In genomic region chr15:75720787-75721461, GRCh38 we compare ENCODE assay signal across 8 cellular contexts. TPM values are rescaled to one million over a fixed set of nuclear protein-coding genes. Genes with fewer than 3 reads are reported as not detected.
DNase-seq lines count a peak whose midpoint lies in the region; ATAC-seq and TF ChIP-seq lines count a peak whose summit lies in the region.

No MANE protein-coding gene starts in this region.

- H3K4me3 ChIP-seq in IMR-90 (ENCODE audit: insufficient read depth, low read depth, low read length) (no peak overlapping the region), Panc1 (ENCODE audit: low read depth in 2 of 2, low read length in 2 of 2) (no peak overlapping the region), neuronal stem cell (ENCODE audit: low read length in 2 of 2) (no peak overlapping the region)

- TF ChIP-seq CTCF in IMR-90 (conservative IDR thresholded peaks at IDR 0.05; ENCODE audit: low read depth, low read length) (no peak), Panc1 (IDR thresholded peaks at IDR 0.05) (peak; percentile 62; the same call in 1 of the 2 replicates)

- peaks cover 17% of the 10 kb centered on the region for H3K4me1 Mint-ChIP-seq in dendritic cell treated with granulocyte-macrophage colony-stimulating factor and Interleukin-4, amounts not matched to agents 40 ng/mL and 50 ng/mL, for 4 days (ENCODE audit: low read depth)

- no peak overlapping the region for H3K27ac ChIP-seq in IMR-90 (ENCODE audit: insufficient read depth, low read length)
- H3K27ac ChIP-seq in Panc1 (ENCODE audit: low read length): no peak overlapping the region
- H3K27ac ChIP-seq in neuronal stem cell (replicated peaks; ENCODE audit: low read length): no peak overlapping the region

- peak overlapping the region; percentile 70 for H3K27ac Mint-ChIP-seq in dendritic cell treated with granulocyte-macrophage colony-stimulating factor and Interleukin-4, amounts not matched to agents 40 ng/mL and 50 ng/mL, for 4 days

- no peaks in the 10 kb centered on the region for H3K9me3 Mint-ChIP-seq in dendritic cell treated with granulocyte-macrophage colony-stimulating factor and Interleukin-4, amounts not matched to agents 40 ng/mL and 50 ng/mL, for 4 days

- CTCF ChIA-PET in IMR-90 (lab: Yijun Ruan, JAX): no interaction called here
- CTCF ChIA-PET in Panc1 (lab: Charles Lee): interaction anchor here (0.6 kb wide), 1 partner anchor 208 kb away, joined by 4 read pairs; no protein-coding TSS in a partner anchor

- H2BK20ac ChIP-seq in IMR-90 (ENCODE audit: low read depth, low read length): no peak overlapping the region

- H4K8ac ChIP-seq in IMR-90 (ENCODE audit: low read depth in 2 of 2, low read length in 2 of 2): no peak overlapping the region
- H4K8ac ChIP-seq in neuronal stem cell (ENCODE audit: low read depth, low read length): no peak overlapping the region

- ATAC-seq in IMR-90 (ENCODE audit: low read depth): no peak
- peak; percentile 42; the same call in 1 of the 2 replicates for ATAC-seq in Panc1
- no peak for ATAC-seq in HG03045 (IDR thresholded peaks at IDR 0.05; ENCODE audit: unreplicated experiment)

- no peak overlapping the region for H4K5ac ChIP-seq in IMR-90 (ENCODE audit: low read depth, low read length)

- H3K27me3 ChIP-seq in IMR-90 (ENCODE audit: control insufficient read depth, insufficient read depth, low read length): no peaks in the 10 kb centered on the region
- H3K27me3 ChIP-seq in Panc1 (ENCODE audit: control insufficient read depth, insufficient read depth, low read length): no peaks in the 10 kb centered on the region
- peaks cover 0 to 2% (median 0%) of the 10 kb centered on the region in 3 experiments for H3K27me3 ChIP-seq in neuronal stem cell (ENCODE audit: control insufficient read depth in 3 of 3, insufficient read depth in 3 of 3, low read depth in 1 of 3, low read length in 3 of 3)

- no peak overlapping the region for H3K18ac ChIP-seq in IMR-90 (ENCODE audit: low read depth, low read length)
- H3K18ac ChIP-seq in neuronal stem cell (ENCODE audit: low read length): no peak overlapping the region

- H4K20me1 ChIP-seq in IMR-90 (ENCODE audit: insufficient read depth, low read length): peaks cover 5% of the 10 kb centered on the region; the same call in 1 of the 2 replicates

- H2AK5ac ChIP-seq in IMR-90 (ENCODE audit: low read depth, low read length) (peak overlapping the region; percentile 72), neuronal stem cell (ENCODE audit: low read depth, low read length) (no peak overlapping the region)

- H2BK120ac ChIP-seq in IMR-90 (ENCODE audit: low read depth, low read length): no peak overlapping the region
- H2BK120ac ChIP-seq in neuronal stem cell (ENCODE audit: low read depth, low read length): no peak overlapping the region

- no peaks in the 10 kb centered on the region for H3K36me3 Mint-ChIP-seq in dendritic cell treated with granulocyte-macrophage colony-stimulating factor and Interleukin-4, amounts not matched to agents 40 ng/mL and 50 ng/mL, for 4 days (ENCODE audit: low read depth)

- H3K4ac ChIP-seq in IMR-90 (ENCODE audit: low read depth, low read length) (no peak overlapping the region), neuronal stem cell (ENCODE audit: low read length) (no peak overlapping the region)

- DNase-seq in DMS79 treated with DMSO at 0.1 percent for 48 hours (lab: John Stamatoyannopoulos, UW): peak; percentile 24
- no peak for DNase-seq in IMR-90
- no peak for DNase-seq in Panc1 (ENCODE audit: low read depth, low spot score)
- no peak for DNase-seq in neuronal stem cell (ENCODE audit: low spot score)
- DNase-seq in middle frontal gyrus (ENCODE audit: extremely low spot score, low spot score): no peak
- DNase-seq in amniotic stem cell (lab: John Stamatoyannopoulos, UW): no peak

- no peak overlapping the region for H2BK15ac ChIP-seq in IMR-90 (ENCODE audit: low read depth, low read length)
- no peak overlapping the region for H2BK15ac ChIP-seq in neuronal stem cell (ENCODE audit: low read length)

- no peak; the same call in 1 of the 2 replicates for TF ChIP-seq RAD21 in IMR-90 (IDR thresholded peaks at IDR 0.05; ENCODE audit: low read length)

- no peak overlapping the region for H4K91ac ChIP-seq in IMR-90 (ENCODE audit: insufficient read depth, low read depth, low read length)
- no peak overlapping the region for H4K91ac ChIP-seq in neuronal stem cell (ENCODE audit: low read depth, low read length, poor library complexity)

- dilution Hi-C loops in IMR-90 (cut with HindIII; ENCODE audit: low sequenced_read_pairs, unreplicated experiment): no loop called here

- intact Hi-C loops in IMR-90 (cut with micrococcal nuclease) (no loop called here), Panc1 (cut with micrococcal nuclease; ENCODE audit: unreplicated experiment) (no loop called here)
- intact Hi-C loops in dendritic cell treated with granulocyte-macrophage colony-stimulating factor and Interleukin-4, amounts not matched to agents 40 ng/mL and 50 ng/mL, for 4 days (cut with micrococcal nuclease): loop anchor here (5.0 kb wide), 1 partner anchor 34 kb away; no protein-coding TSS in a partner anchor

- H3K4me1 ChIP-seq in IMR-90 (ENCODE audit: control insufficient read depth, insufficient read depth, low read length) (peaks cover 21% of the 10 kb centered on the region), Panc1 (ENCODE audit: control insufficient read depth, insufficient read depth, low read length) (no peaks in the 10 kb centered on the region; the same call in 1 of the 2 replicates), neuronal stem cell (ENCODE audit: control insufficient read depth in 2 of 2, insufficient read depth in 1 of 2, low read depth in 1 of 2, low read length in 2 of 2) (peaks cover 5 to 8% of the 10 kb centered on the region in 2 donors)

- BruUV-seq in IMR-90 (replicated peaks; lab: Mats Ljungman, UMichigan) (no TSS peak), Panc1 (replicated peaks; lab: Mats Ljungman, UMichigan) (no TSS peak)

- in situ Hi-C loops in IMR-90 (cut with MboI; ENCODE audit: low sequenced_read_pairs): loop anchor here (10.0 kb wide), 1 partner anchor 56 kb away; no protein-coding TSS in a partner anchor
- in situ Hi-C loops in Panc1 (cut with HindIII; ENCODE audit: low pct_unique_long_range_greater_than_20kb, low sequenced_read_pairs): no loop called here

- H2AFZ ChIP-seq in IMR-90 (replicated peaks; ENCODE audit: low read length, poor library complexity) (no peak overlapping the region), neuronal stem cell (ENCODE audit: low read length) (peak overlapping the region; percentile 15)

- H3K79me1 ChIP-seq in IMR-90 (ENCODE audit: low read depth in 1 of 2, low read length in 2 of 2) (no peaks in the 10 kb centered on the region; a peak in 1 of 4 replicates), neuronal stem cell (ENCODE audit: low read depth, low read length) (peaks cover 4% of the 10 kb centered on the region)

- no peak overlapping the region for H2BK12ac ChIP-seq in neuronal stem cell (ENCODE audit: low read length)

- 55% methylated on average over 8 of the region's 10 CpGs; no CpG with 5 or more reads in 1 of the 2 experiments for WGBS in IMR-90 (ENCODE audit: extremely low coverage in 2 of 2, insufficient read length in 1 of 2), 2 experiments
- no CpG with 5 or more reads among the region's 10 CpGs for WGBS in neuronal stem cell (ENCODE audit: extremely low coverage in 2 of 2, insufficient read length in 2 of 2, insufficient replicate concordance in 1 of 2), 2 donors

- POLR2A ChIA-PET in IMR-90 (lab: Charles Lee; ENCODE audit: unreplicated experiment) (no interaction called here), Panc1 (lab: Charles Lee) (no interaction called here)

- H3K9me3 ChIP-seq in IMR-90 (ENCODE audit: control insufficient read depth, insufficient read depth, low read length) (no peaks in the 10 kb centered on the region), Panc1 (ENCODE audit: control insufficient read depth, insufficient read depth, low read depth, low read length) (no peaks in the 10 kb centered on the region), neuronal stem cell (replicated peaks in 1 of 2; ENCODE audit: control insufficient read depth in 2 of 2, insufficient read depth in 1 of 2, low read depth in 1 of 2, low read length in 2 of 2) (no peaks in the 10 kb centered on the region)

- no peak overlapping the region for H3K4me2 ChIP-seq in IMR-90 (ENCODE audit: low read depth, low read length)
- H3K4me2 ChIP-seq in neuronal stem cell (ENCODE audit: insufficient read depth, low read length, poor library complexity, severe bottlenecking): no peak overlapping the region

- H3K36me3 ChIP-seq in IMR-90 (ENCODE audit: control insufficient read depth, insufficient read depth, low read length): no peaks in the 10 kb centered on the region
- H3K36me3 ChIP-seq in Panc1 (ENCODE audit: control insufficient read depth, insufficient read depth, low read length): no peaks in the 10 kb centered on the region
- H3K36me3 ChIP-seq in neuronal stem cell (replicated peaks in 1 of 2; ENCODE audit: control insufficient read depth in 2 of 2, insufficient read depth in 2 of 2, low read length in 2 of 2): no peaks in the 10 kb centered on the region

- H3K9ac ChIP-seq in IMR-90 (ENCODE audit: low read depth, low read length): no peak overlapping the region
- H3K9ac ChIP-seq in neuronal stem cell (ENCODE audit: low read depth, low read length, poor library complexity): no peak overlapping the region

- no peak overlapping the region for H2BK5ac ChIP-seq in IMR-90 (ENCODE audit: low read depth, low read length, poor library complexity, severe bottlenecking)
- H2BK5ac ChIP-seq in neuronal stem cell (ENCODE audit: low read length): no peak overlapping the region

- H3K27me3 Mint-ChIP-seq in dendritic cell treated with granulocyte-macrophage colony-stimulating factor and Interleukin-4, amounts not matched to agents 40 ng/mL and 50 ng/mL, for 4 days: peaks cover 16% of the 10 kb centered on the region

- H3K4me3 Mint-ChIP-seq in dendritic cell treated with granulocyte-macrophage colony-stimulating factor and Interleukin-4, amounts not matched to agents 40 ng/mL and 50 ng/mL, for 4 days: no peak overlapping the region

- no peak overlapping the region for H3K23ac ChIP-seq in IMR-90 (ENCODE audit: low read depth, low read length)
- H3K23ac ChIP-seq in neuronal stem cell (ENCODE audit: low read depth, low read length, poor library complexity): peak overlapping the region; percentile 4

- no peak overlapping the region for H3K56ac ChIP-seq in IMR-90 (ENCODE audit: extremely low read depth, insufficient read depth, low read length)

- no peak for TF ChIP-seq POLR2A in IMR-90 (IDR thresholded peaks at IDR 0.05; ENCODE audit: low read depth, low read length)

- peaks cover 13% of the 10 kb centered on the region for H3K9me1 ChIP-seq in IMR-90 (ENCODE audit: insufficient read depth, low read length)

- H2AK9ac ChIP-seq in IMR-90 (replicated peaks; ENCODE audit: low read depth, low read length, poor library complexity): no peak overlapping the region

- H3K14ac ChIP-seq in IMR-90 (replicated peaks; ENCODE audit: low read depth, low read length): no peak overlapping the region
- no peak overlapping the region for H3K14ac ChIP-seq in neuronal stem cell (ENCODE audit: low read length)

RNA-seq across cellular contexts. Expression of gene CSPG4, which starts 8.3 kb away (rescaled TPM):
- 12.4 and 14.7 TPM in 2 replicates for total RNA-seq in IMR-90 (2012; rRNA removed)
- 28.4 and 35.6 TPM in 2 replicates for polyA plus RNA-seq in IMR-90 (2012; rRNA removed)
- polyA plus RNA-seq in IMR-90 (2012; cell fraction: cytosol; rRNA removed): 15.6 and 23.3 TPM in 2 replicates
- 24.1 and 69.4 TPM in 2 replicates for polyA plus RNA-seq in IMR-90 (2012; cell fraction: nucleus; rRNA removed; ENCODE audit: low replicate concordance)
- total RNA-seq in Panc1 (2021; ENCODE audit: unreplicated experiment): 17.5 TPM
- polyA plus RNA-seq in Panc1 (2012; ENCODE audit: insufficient read length): 15.5 TPM
- 0.11 TPM for polyA plus RNA-seq in neuronal stem cell (2013, experiment 1 of 2)
- 0.10 TPM for polyA plus RNA-seq in neuronal stem cell (2013, experiment 2 of 2)
